18 cellular contexts compared by ENCODE assay signal in the genomic region with DNA sequence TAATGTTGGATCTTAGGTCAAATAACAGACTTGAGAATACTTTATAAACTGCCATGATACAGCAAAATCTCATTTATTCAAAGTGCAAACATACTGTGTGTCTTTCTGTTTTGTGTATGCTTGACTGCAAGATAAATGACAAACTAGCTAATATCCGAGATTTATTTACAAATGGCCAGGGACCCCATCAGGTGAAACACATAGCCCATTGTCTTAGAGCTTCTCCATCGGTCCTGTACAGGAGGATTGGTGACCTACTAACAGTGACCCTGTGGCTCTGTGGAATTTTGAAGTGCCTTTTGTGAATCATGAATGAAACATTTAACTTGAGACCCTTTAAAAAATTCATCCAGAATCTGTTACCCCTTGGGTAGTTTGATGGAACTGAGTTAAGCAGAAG. TPM values are rescaled to one million over a fixed set of nuclear protein-coding genes. Genes with fewer than 3 reads are reported as not detected.
DNase-seq lines count a peak whose midpoint lies in the region; ATAC-seq lines count a peak whose summit lies in the region.
"Had no signal": no experiment of that assay in that cellular context is flagged by ENCODE, and none has a peak within 500 bp of the region (broad histone marks: within the 10 kb centered on the region; RNA-seq: fewer than 3 reads in every experiment).

No MANE protein-coding gene starts in this region.

- H4K20me1 ChIP-seq in GM23248 (ENCODE audit: insufficient read depth): no peaks in the 10 kb centered on the region; the same call in 1 of the 2 replicates

- in situ Hi-C loops in GM23248 (cut with MboI): no loop called here

- H3K4me3 Mint-ChIP-seq in CD4-positive, CD25-positive, alpha-beta regulatory T cell: no peak overlapping the region
- no peak overlapping the region for H3K4me3 Mint-ChIP-seq in activated CD8-positive, alpha-beta T cell treated with anti-CD3 and anti-CD28 coated beads, Interleukin-2, amount 10 ng/mL, durations not matched to agents 7 days and 5 days
- H3K4me3 Mint-ChIP-seq in naive thymus-derived CD4-positive, alpha-beta T cell: no peak overlapping the region

- CTCF ChIA-PET in activated CD8-positive, alpha-beta T cell treated with anti-CD3 and anti-CD28 coated beads, Interleukin-2, amount 10 ng/mL, durations not matched to agents 7 days and 5 days (lab: Charles Lee): interaction anchor here (0.6 to 2.1 kb wide), 9 partner anchors 9 to 366 kb away, joined by 3 to 9 read pairs (median 4); no protein-coding TSS in a partner anchor
- CTCF ChIA-PET in naive thymus-derived CD4-positive, alpha-beta T cell (lab: Charles Lee): no interaction called here

- no peak overlapping the region for H3K4me3 ChIP-seq in CD4-positive, CD25-positive, alpha-beta regulatory T cell (ENCODE audit: low read depth, low read length)
- no peak overlapping the region for H3K4me3 ChIP-seq in GM23248
- no peak overlapping the region for H3K4me3 ChIP-seq in naive thymus-derived CD4-positive, alpha-beta T cell (ENCODE audit: low read length)
- H3K4me3 ChIP-seq: pancreas, Peyer's patch, suprapubic skin had no signal

- intact Hi-C loops in naive thymus-derived CD4-positive, alpha-beta T cell (cut with micrococcal nuclease): no loop called here

- peaks cover 21% of the 10 kb centered on the region; the same call in 1 of the 2 replicates for H3F3A ChIP-seq in GM23248 (ENCODE audit: insufficient read depth)

- peak overlapping the region; percentile 23 to 47 (median 40) for H3K27ac Mint-ChIP-seq in CD4-positive, CD25-positive, alpha-beta regulatory T cell
- peak overlapping the region; percentile 71 for H3K27ac Mint-ChIP-seq in activated CD8-positive, alpha-beta T cell treated with anti-CD3 and anti-CD28 coated beads, Interleukin-2, amount 10 ng/mL, durations not matched to agents 7 days and 5 days
- H3K27ac Mint-ChIP-seq in naive thymus-derived CD4-positive, alpha-beta T cell: peak overlapping the region in 7 of 9 donors; percentile 29 to 84 (median 75)

- H3K9me3 Mint-ChIP-seq in CD4-positive, CD25-positive, alpha-beta regulatory T cell: no peaks in the 10 kb centered on the region
- H3K9me3 Mint-ChIP-seq in activated CD8-positive, alpha-beta T cell treated with anti-CD3 and anti-CD28 coated beads, Interleukin-2, amount 10 ng/mL, durations not matched to agents 7 days and 5 days (ENCODE audit: insufficient read depth): no peaks in the 10 kb centered on the region
- H3K9me3 Mint-ChIP-seq in naive thymus-derived CD4-positive, alpha-beta T cell: no peaks in the 10 kb centered on the region

- H3K4me1 ChIP-seq in CD4-positive, CD25-positive, alpha-beta regulatory T cell (ENCODE audit: control insufficient read depth, insufficient read depth, low read length, poor library complexity, severe bottlenecking): peaks cover 8% of the 10 kb centered on the region
- H3K4me1 ChIP-seq in GM23248 (ENCODE audit: insufficient read depth): peaks cover 15% of the 10 kb centered on the region
- peaks cover 14 to 21% of the 10 kb centered on the region in 2 donors for H3K4me1 ChIP-seq in naive thymus-derived CD4-positive, alpha-beta T cell (ENCODE audit: control insufficient read depth in 2 of 2, insufficient read depth in 2 of 2, low read length in 2 of 2)
- H3K4me1 ChIP-seq: pancreas had no signal

- H3K36me3 Mint-ChIP-seq in CD4-positive, CD25-positive, alpha-beta regulatory T cell: peaks cover 4% of the 10 kb centered on the region
- H3K36me3 Mint-ChIP-seq in activated CD8-positive, alpha-beta T cell treated with anti-CD3 and anti-CD28 coated beads, Interleukin-2, amount 10 ng/mL, durations not matched to agents 7 days and 5 days (ENCODE audit: low read depth): peaks cover 29% of the 10 kb centered on the region
- peaks cover 0 to 11% (median 4%) of the 10 kb centered on the region in 5 donors for H3K36me3 Mint-ChIP-seq in naive thymus-derived CD4-positive, alpha-beta T cell

- 82 to 83% methylated on average over 2 of the region's 2 CpGs for whole genome bisulfite sequencing in GM23248 (ENCODE audit: low coverage in 1 of 2, low lambda C conversion rate in 2 of 2, missing lambda C conversion rate in 2 of 2), 2 experiments

- H3K9ac ChIP-seq in GM23248: peak overlapping the region; percentile 13; the same call in 1 of the 2 replicates

- no peaks in the 10 kb centered on the region for H3K9me3 ChIP-seq in CD4-positive, CD25-positive, alpha-beta regulatory T cell (ENCODE audit: control insufficient read depth in 2 of 2, low read length in 2 of 2)
- no peaks in the 10 kb centered on the region for H3K9me3 ChIP-seq in GM23248 (ENCODE audit: low read depth)
- no peaks in the 10 kb centered on the region for H3K9me3 ChIP-seq in naive thymus-derived CD4-positive, alpha-beta T cell (ENCODE audit: control insufficient read depth in 2 of 3, low read length in 3 of 3)
- H3K9me3 ChIP-seq: pancreas, Peyer's patch, suprapubic skin had no signal

- DNase-seq in CD4-positive, CD25-positive, alpha-beta regulatory T cell: no peak
- no peak for DNase-seq in GM23248
- DNase-seq in activated CD8-positive, alpha-beta T cell treated with anti-CD3 and anti-CD28 coated beads, Interleukin-2, amount 10 ng/mL, durations not matched to agents 7 days and 5 days: no peak
- DNase-seq in naive thymus-derived CD4-positive, alpha-beta T cell: no peak
- DNase-seq in NCI-H82 (lab: John Stamatoyannopoulos, UW): no peak
- no peak for DNase-seq in foreskin melanocyte
- DNase-seq: activated CD8-positive, alpha-beta memory T cell treated with anti-CD3 and anti-CD28 coated beads for 24 hours; activated gamma-delta T cell treated with Interleukin-2 at 50 U/mL for 16 hours; H7; NCI-H1417; stimulated activated CD4-positive, alpha-beta T cell treated with anti-CD3 and anti-CD28 coated beads, Interleukin-4, amount 100 ng/mL, for 4 hours; stimulated activated CD8-positive, alpha-beta memory T cell treated with anti-CD3 and anti-CD28 coated beads, Interleukin-4, amount 100 ng/mL, for 48 hours had no signal

- no peaks in the 10 kb centered on the region for H3K9me2 ChIP-seq in GM23248 (ENCODE audit: insufficient read depth)

- H3K79me2 ChIP-seq in GM23248 (ENCODE audit: insufficient read depth): peaks cover 99% of the 10 kb centered on the region

- POLR2A ChIA-PET in activated CD8-positive, alpha-beta T cell treated with anti-CD3 and anti-CD28 coated beads, Interleukin-2, amount 10 ng/mL, durations not matched to agents 7 days and 5 days (lab: Charles Lee): interaction anchor here (1.0 kb wide), 1 partner anchor 27 kb away, joined by 3 read pairs; no protein-coding TSS in a partner anchor
- POLR2A ChIA-PET in naive thymus-derived CD4-positive, alpha-beta T cell (lab: Charles Lee): no interaction called here

- H2AFZ ChIP-seq in GM23248: no peak overlapping the region

- no peaks in the 10 kb centered on the region for H3K27me3 ChIP-seq in CD4-positive, CD25-positive, alpha-beta regulatory T cell (ENCODE audit: control insufficient read depth, insufficient read depth, low read length)
- H3K27me3 ChIP-seq in GM23248 (replicated peaks; ENCODE audit: insufficient read depth): no peaks in the 10 kb centered on the region
- no peaks in the 10 kb centered on the region for H3K27me3 ChIP-seq in naive thymus-derived CD4-positive, alpha-beta T cell (ENCODE audit: control insufficient read depth in 2 of 2, insufficient read depth in 2 of 2, low read length in 2 of 2)
- H3K27me3 ChIP-seq: brain microvascular endothelial cell, pancreas, Peyer's patch, suprapubic skin had no signal

- H3K27me3 Mint-ChIP-seq in CD4-positive, CD25-positive, alpha-beta regulatory T cell: no peaks in the 10 kb centered on the region
- H3K27me3 Mint-ChIP-seq in activated CD8-positive, alpha-beta T cell treated with anti-CD3 and anti-CD28 coated beads, Interleukin-2, amount 10 ng/mL, durations not matched to agents 7 days and 5 days (ENCODE audit: low read depth): no peaks in the 10 kb centered on the region
- no peaks in the 10 kb centered on the region for H3K27me3 Mint-ChIP-seq in naive thymus-derived CD4-positive, alpha-beta T cell

- peaks cover 27 to 45% (median 39%) of the 10 kb centered on the region in 4 donors for H3K4me1 Mint-ChIP-seq in CD4-positive, CD25-positive, alpha-beta regulatory T cell
- H3K4me1 Mint-ChIP-seq in activated CD8-positive, alpha-beta T cell treated with anti-CD3 and anti-CD28 coated beads, Interleukin-2, amount 10 ng/mL, durations not matched to agents 7 days and 5 days (ENCODE audit: low read depth): peaks cover 45% of the 10 kb centered on the region
- peaks cover 22 to 57% (median 43%) of the 10 kb centered on the region in 7 donors for H3K4me1 Mint-ChIP-seq in naive thymus-derived CD4-positive, alpha-beta T cell

- H3K27ac ChIP-seq in CD4-positive, CD25-positive, alpha-beta regulatory T cell (ENCODE audit: insufficient read depth, low read length, poor library complexity, severe bottlenecking): no peak overlapping the region
- peak overlapping the region; percentile 10; the same call in 1 of the 2 replicates for H3K27ac ChIP-seq in GM23248
- no peak overlapping the region for H3K27ac ChIP-seq in naive thymus-derived CD4-positive, alpha-beta T cell (ENCODE audit: low read depth, low read length)
- H3K27ac ChIP-seq: brain microvascular endothelial cell, pancreas, suprapubic skin had no signal

- H3K4me2 ChIP-seq in GM23248 (ENCODE audit: unreplicated experiment): peak overlapping the region; percentile 43

- H3K36me3 ChIP-seq in CD4-positive, CD25-positive, alpha-beta regulatory T cell (ENCODE audit: control insufficient read depth, insufficient read depth, low read length): peaks cover 48% of the 10 kb centered on the region
- H3K36me3 ChIP-seq in GM23248 (ENCODE audit: low read depth): peaks cover 15% of the 10 kb centered on the region
- peaks cover 0 to 23% (median 4%) of the 10 kb centered on the region in 3 experiments for H3K36me3 ChIP-seq in naive thymus-derived CD4-positive, alpha-beta T cell (ENCODE audit: control insufficient read depth in 2 of 3, insufficient read depth in 3 of 3, low read length in 3 of 3)

- no peak for ATAC-seq in CD4-positive, CD25-positive, alpha-beta regulatory T cell (ENCODE audit: low read depth in 2 of 2)
- ATAC-seq in activated CD8-positive, alpha-beta T cell treated with anti-CD3 and anti-CD28 coated beads, Interleukin-2, amount 10 ng/mL, durations not matched to agents 7 days and 5 days: no peak
- no peak for ATAC-seq in naive thymus-derived CD4-positive, alpha-beta T cell
- no peak for ATAC-seq in HG02759 (IDR thresholded peaks at IDR 0.05; ENCODE audit: unreplicated experiment)

RNA-seq across cellular contexts. Expression of gene SLC25A29, which starts 27.1 kb away (rescaled TPM):
- 5.3 TPM for total RNA-seq in CD4-positive, CD25-positive, alpha-beta regulatory T cell
- polyA plus RNA-seq in CD4-positive, CD25-positive, alpha-beta regulatory T cell: 1 to 10 TPM in 3 of 4 donors, under 1 TPM in 1; 0.69 to 7.9 (median 1.8) TPM
- 11.8 and 12.0 TPM in 2 replicates for total RNA-seq in GM23248 (2014; rRNA removed; shearing (Covaris generic))
- 5.5 TPM in 2 replicates for polyA plus RNA-seq in GM23248 (2016; fragmentation: Nextera tagmentation; extraction: Ambion mirVana)
- 10 to 100 TPM; 29.7 to 29.9 TPM for total RNA-seq in activated CD8-positive, alpha-beta T cell treated with anti-CD3 and anti-CD28 coated beads, Interleukin-2, amount 10 ng/mL, durations not matched to agents 7 days and 5 days
- 10 to 100 TPM in 3 of 5 experiments, 1 to 10 TPM in 2; 5.9 to 25.6 (median 10.4) TPM for total RNA-seq in naive thymus-derived CD4-positive, alpha-beta T cell
- 1 to 10 TPM in 1 of 2 donors, under 1 TPM in 1; 0.38 to 5.3 TPM for polyA plus RNA-seq in naive thymus-derived CD4-positive, alpha-beta T cell

RNA-seq across cellular contexts. Expression of gene YY1, which starts 40.2 kb away (rescaled TPM):
- 79.4 TPM for total RNA-seq in CD4-positive, CD25-positive, alpha-beta regulatory T cell
- 10 to 100 TPM; 16.4 to 21.9 (median 19.0) TPM for polyA plus RNA-seq in CD4-positive, CD25-positive, alpha-beta regulatory T cell
- total RNA-seq in GM23248 (2014; rRNA removed; shearing (Covaris generic)): 43.3 and 45.3 TPM in 2 replicates
- 34.9 and 38.2 TPM in 2 replicates for polyA plus RNA-seq in GM23248 (2016; fragmentation: Nextera tagmentation; extraction: Ambion mirVana)
- total RNA-seq in activated CD8-positive, alpha-beta T cell treated with anti-CD3 and anti-CD28 coated beads, Interleukin-2, amount 10 ng/mL, durations not matched to agents 7 days and 5 days: 100 to 1,000 TPM; 107 TPM
- 10 to 100 TPM; 65.8 to 99.7 (median 92.2) TPM for total RNA-seq in naive thymus-derived CD4-positive, alpha-beta T cell
- polyA plus RNA-seq in naive thymus-derived CD4-positive, alpha-beta T cell: 10 to 100 TPM; 15.2 to 18.0 TPM

RNA-seq across cellular contexts. Expression of gene SLC25A47, which starts 44.0 kb away (rescaled TPM):
- not detected for total RNA-seq in CD4-positive, CD25-positive, alpha-beta regulatory T cell
- not detected for polyA plus RNA-seq in CD4-positive, CD25-positive, alpha-beta regulatory T cell
- not detected in 2 replicates for total RNA-seq in GM23248 (2014; rRNA removed; shearing (Covaris generic))
- not detected in 2 replicates for polyA plus RNA-seq in GM23248 (2016; fragmentation: Nextera tagmentation; extraction: Ambion mirVana)
- not detected for total RNA-seq in activated CD8-positive, alpha-beta T cell treated with anti-CD3 and anti-CD28 coated beads, Interleukin-2, amount 10 ng/mL, durations not matched to agents 7 days and 5 days
- total RNA-seq in naive thymus-derived CD4-positive, alpha-beta T cell: not detected
- polyA plus RNA-seq in naive thymus-derived CD4-positive, alpha-beta T cell: not detected
- total RNA-seq: frontal cortex had no signal
